ENCODE assay signal across 1 cellular context in the genomic region with DNA sequence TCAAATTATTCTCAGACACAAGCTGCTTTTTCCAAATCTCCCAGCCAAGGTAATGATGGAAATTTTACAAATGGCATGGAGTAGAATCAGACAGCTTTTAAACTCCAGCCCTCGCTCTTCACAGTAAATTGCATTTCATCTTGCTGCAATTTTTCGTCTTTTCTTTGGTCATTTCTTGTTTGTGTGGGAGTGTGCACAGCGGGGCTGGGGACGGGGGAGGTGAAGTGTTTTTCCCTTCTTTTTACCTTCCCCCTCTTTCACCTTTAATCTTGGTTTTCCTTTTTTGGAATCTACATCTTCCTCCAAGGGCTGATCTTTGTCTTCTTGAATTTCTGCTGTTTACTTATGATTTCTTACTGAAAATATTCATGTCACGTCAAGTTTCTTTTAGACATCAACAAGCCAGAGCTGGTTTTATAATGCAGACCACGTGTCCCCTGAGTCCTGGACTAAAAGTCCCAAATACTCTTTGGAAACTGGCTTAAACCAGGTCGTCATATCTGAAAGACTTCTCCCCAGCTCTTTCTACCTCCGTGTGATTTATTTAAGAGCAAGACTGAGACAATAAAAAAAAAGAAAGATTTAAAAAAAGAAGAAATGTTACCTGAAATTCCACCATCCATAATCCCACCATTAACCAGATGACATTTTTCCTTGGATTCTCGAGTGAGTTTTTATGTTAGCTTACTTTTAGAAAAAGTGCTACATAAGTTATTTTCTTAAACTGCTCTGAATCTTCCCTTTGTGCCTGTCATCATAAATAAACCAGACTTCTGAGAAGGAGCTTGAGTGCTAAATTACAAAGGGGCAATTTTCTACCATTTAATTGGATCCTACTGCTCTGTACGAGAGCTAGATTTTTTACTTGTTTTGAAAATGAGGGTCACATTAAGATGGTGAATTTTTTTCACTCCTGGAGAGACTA.
TF ChIP-seq lines count a peak whose summit lies in the region.

No MANE protein-coding gene starts in this region.

TF ChIP-seq in K562, 482 proteins besides CTCF, POLR2A, EP300 and RAD21 (continued from another document):
- TF ChIP-seq, protein P1, sequence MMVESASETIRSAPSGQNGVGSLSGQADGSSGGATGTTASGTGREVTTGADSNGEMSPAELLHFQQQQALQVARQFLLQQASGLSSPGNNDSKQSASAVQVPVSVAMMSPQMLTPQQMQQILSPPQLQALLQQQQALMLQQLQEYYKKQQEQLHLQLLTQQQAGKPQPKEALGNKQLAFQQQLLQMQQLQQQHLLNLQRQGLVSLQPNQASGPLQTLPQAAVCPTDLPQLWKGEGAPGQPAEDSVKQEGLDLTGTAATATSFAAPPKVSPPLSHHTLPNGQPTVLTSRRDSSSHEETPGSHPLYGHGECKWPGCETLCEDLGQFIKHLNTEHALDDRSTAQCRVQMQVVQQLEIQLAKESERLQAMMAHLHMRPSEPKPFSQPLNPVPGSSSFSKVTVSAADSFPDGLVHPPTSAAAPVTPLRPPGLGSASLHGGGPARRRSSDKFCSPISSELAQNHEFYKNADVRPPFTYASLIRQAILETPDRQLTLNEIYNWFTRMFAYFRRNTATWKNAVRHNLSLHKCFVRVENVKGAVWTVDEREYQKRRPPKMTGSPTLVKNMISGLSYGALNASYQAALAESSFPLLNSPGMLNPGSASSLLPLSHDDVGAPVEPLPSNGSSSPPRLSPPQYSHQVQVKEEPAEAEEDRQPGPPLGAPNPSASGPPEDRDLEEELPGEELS (CRISPR knock-in tag; IDR thresholded peaks at IDR 0.05; ENCODE audit: borderline replicate concordance), result no peak
